ENCODE assay signal across 8 cellular contexts in the genomic region with DNA sequence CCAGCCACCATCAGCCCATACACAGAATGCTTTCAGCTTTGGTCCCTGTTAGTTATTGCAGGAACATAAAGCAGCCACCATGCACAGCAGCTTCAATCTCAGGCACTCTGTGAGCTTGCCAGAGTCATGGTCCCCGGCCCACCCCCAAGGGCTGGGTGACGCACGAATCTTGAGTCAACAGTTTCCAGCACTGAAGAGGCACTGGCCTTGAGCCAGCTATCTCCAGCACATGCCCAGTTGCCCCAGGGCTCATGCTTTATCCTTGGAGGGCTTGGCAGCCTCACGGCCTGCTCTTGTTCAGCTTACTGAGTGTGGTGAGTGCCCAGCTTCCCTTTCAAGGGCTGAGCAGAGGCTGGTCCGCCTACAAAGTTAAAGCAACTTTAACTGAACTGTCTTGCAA.
A peak's percentile ranks its signal among the peaks of the same experiment; 100 is the strongest.
DNase-seq lines count a peak whose midpoint lies in the region; ATAC-seq and TF ChIP-seq lines count a peak whose summit lies in the region.

No MANE protein-coding gene starts in this region.

- peak; percentile 94 for DNase-seq in DMS53 treated with DMSO at 0.1 percent for 48 hours (lab: John Stamatoyannopoulos, UW; ENCODE audit: unreplicated experiment)
- peak; percentile 97 for DNase-seq in NCI-H446 treated with DMSO at 0.1 percent for 48 hours (lab: John Stamatoyannopoulos, UW)
- DNase-seq in epithelial cell of prostate (ENCODE audit: low read depth, low spot score): peak; percentile 74
- peak; percentile 53 for DNase-seq in omental fat pad (ENCODE audit: low spot score)
- no peak for DNase-seq in T-helper 9 cell
- DNase-seq in GM10248 (ENCODE audit: extremely low spot score): no peak
- no peak for DNase-seq in endothelial cell (ENCODE audit: low spot score)
- DNase-seq in WTC11 (ENCODE audit: low spot score): no peak

- POLR2A ChIA-PET in GM10248 (lab: Yijun Ruan, JAX) (no interaction called here), WTC11 (lab: Charles Lee) (no interaction called here)

- peak; percentile 50 for ATAC-seq in omental fat pad (ENCODE audit: low FRiP score)
- ATAC-seq in WTC11: no peak

- no peak overlapping the region for H3K27ac ChIP-seq in epithelial cell of prostate

- H3K36me3 Mint-ChIP-seq in endothelial cell (ENCODE audit: low read depth, unreplicated experiment) (no peaks in the 10 kb centered on the region), WTC11 (no peaks in the 10 kb centered on the region)

- H3K27me3 Mint-ChIP-seq in endothelial cell (ENCODE audit: unreplicated experiment) (peaks cover 5% of the 10 kb centered on the region), WTC11 (ENCODE audit: low read depth) (no peaks in the 10 kb centered on the region)

- H3K4me1 Mint-ChIP-seq in endothelial cell (ENCODE audit: unreplicated experiment) (peaks cover 5% of the 10 kb centered on the region), WTC11 (peaks cover 5% of the 10 kb centered on the region)

- CTCF ChIA-PET in GM10248 (lab: Yijun Ruan, JAX): no interaction called here
- CTCF ChIA-PET in WTC11 (lab: Charles Lee): no interaction called here

- H3K4me3 Mint-ChIP-seq in endothelial cell (ENCODE audit: unreplicated experiment) (no peak overlapping the region), WTC11 (no peak overlapping the region)

- TF ChIP-seq CTCF in omental fat pad (IDR thresholded peaks at IDR 0.05): no peak
- TF ChIP-seq CTCF in GM10248 (IDR thresholded peaks at IDR 0.05; ENCODE audit: control extremely low read depth, extremely low read depth, low read depth, missing control alignments): no peak
- TF ChIP-seq CTCF in endothelial cell (IDR thresholded peaks at IDR 0.05; ENCODE audit: unreplicated experiment): no peak
- no peak for TF ChIP-seq CTCF in WTC11 (IDR thresholded peaks at IDR 0.05)

- no peaks in the 10 kb centered on the region for H3K9me3 Mint-ChIP-seq in endothelial cell (ENCODE audit: unreplicated experiment)
- no peaks in the 10 kb centered on the region for H3K9me3 Mint-ChIP-seq in WTC11

- H3K27ac Mint-ChIP-seq in endothelial cell (ENCODE audit: unreplicated experiment) (no peak overlapping the region), WTC11 (no peak overlapping the region)

TF ChIP-seq in WTC11, 78 proteins besides CTCF, POLR2A, EP300 and RAD21:
- TF ChIP-seq ZNF416 (CRISPR knock-in tag; IDR thresholded peaks at IDR 0.05): no peak
- TF ChIP-seq NR1H2 (CRISPR knock-in tag; IDR thresholded peaks at IDR 0.05): no peak
- TF ChIP-seq HMGA2 (CRISPR knock-in tag; IDR thresholded peaks at IDR 0.05): no peak
- no peak for TF ChIP-seq RORB (CRISPR knock-in tag; IDR thresholded peaks at IDR 0.05)
- TF ChIP-seq, protein P1, sequence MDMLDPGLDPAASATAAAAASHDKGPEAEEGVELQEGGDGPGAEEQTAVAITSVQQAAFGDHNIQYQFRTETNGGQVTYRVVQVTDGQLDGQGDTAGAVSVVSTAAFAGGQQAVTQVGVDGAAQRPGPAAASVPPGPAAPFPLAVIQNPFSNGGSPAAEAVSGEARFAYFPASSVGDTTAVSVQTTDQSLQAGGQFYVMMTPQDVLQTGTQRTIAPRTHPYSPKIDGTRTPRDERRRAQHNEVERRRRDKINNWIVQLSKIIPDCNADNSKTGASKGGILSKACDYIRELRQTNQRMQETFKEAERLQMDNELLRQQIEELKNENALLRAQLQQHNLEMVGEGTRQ (CRISPR knock-in tag; IDR thresholded peaks at IDR 0.05): no peak
- TF ChIP-seq MYBL2 (CRISPR knock-in tag; IDR thresholded peaks at IDR 0.05): no peak
- TF ChIP-seq, protein P2, sequence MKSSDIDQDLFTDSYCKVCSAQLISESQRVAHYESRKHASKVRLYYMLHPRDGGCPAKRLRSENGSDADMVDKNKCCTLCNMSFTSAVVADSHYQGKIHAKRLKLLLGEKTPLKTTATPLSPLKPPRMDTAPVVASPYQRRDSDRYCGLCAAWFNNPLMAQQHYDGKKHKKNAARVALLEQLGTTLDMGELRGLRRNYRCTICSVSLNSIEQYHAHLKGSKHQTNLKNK (CRISPR knock-in tag; IDR thresholded peaks at IDR 0.05): no peak

Comparison
In these comparisons a context has a peak if more than half of its experiments do, and no peak if none do; other contexts are left out.
1. DNase-seq: peak in DMS53 treated with DMSO at 0.1 percent for 48 hours (single experiment), NCI-H446 treated with DMSO at 0.1 percent for 48 hours (single experiment), epithelial cell of prostate (single experiment) and omental fat pad (single experiment); none in T-helper 9 cell (single experiment), GM10248 (single experiment), endothelial cell (single experiment) and WTC11 (single experiment).